8 cellular contexts compared by ENCODE assay signal in the genomic region with DNA sequence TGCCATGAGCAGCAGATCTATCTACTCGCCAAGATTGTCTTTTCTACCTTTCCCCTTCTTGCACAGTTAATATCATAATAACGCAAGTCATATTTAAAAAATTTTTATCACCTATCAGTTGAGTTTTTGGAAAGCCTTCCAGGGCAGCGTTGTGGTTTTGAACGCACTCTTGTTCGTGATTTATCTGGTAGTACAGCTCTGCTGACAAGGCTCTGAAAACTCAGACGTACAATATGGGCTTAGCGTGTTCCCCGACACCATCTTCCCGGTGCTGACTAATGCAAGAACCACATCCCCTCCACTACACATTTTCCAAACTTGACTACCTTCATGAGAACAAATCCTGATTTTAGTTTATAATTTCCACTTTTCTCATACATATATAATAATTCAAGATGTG. TPM values are rescaled to one million over a fixed set of nuclear protein-coding genes. Genes with fewer than 3 reads are reported as not detected.
DNase-seq lines count a peak whose midpoint lies in the region; ATAC-seq and TF ChIP-seq lines count a peak whose summit lies in the region.

No MANE protein-coding gene starts in this region.

- no peak overlapping the region for H3K27ac ChIP-seq in right cardiac atrium (ENCODE audit: low read length)
- peak overlapping the region in 14 of 21 experiments; percentile 84 to 100 (median 97) for H3K27ac ChIP-seq in skin epidermis

- POLR2A ChIA-PET in activated CD4-positive, alpha-beta memory T cell treated with anti-CD3 and anti-CD28 coated beads, Interleukin-2, amount 10 ng/mL, durations not matched to agents 7 days and 5 days (lab: Charles Lee) = interaction anchor here (0.9 to 10.3 kb wide), 32 partner anchors 9 to 510 kb away, joined by 3 to 296 read pairs (median 12); a partner anchor contains a TSS

- no peak for DNase-seq in HFFc6
- DNase-seq in activated CD4-positive, alpha-beta memory T cell treated with anti-CD3 and anti-CD28 coated beads, Interleukin-2, amount 10 ng/mL, durations not matched to agents 7 days and 5 days = no peak
- DNase-seq in right cardiac atrium = no peak
- no peak for DNase-seq in omental fat pad (ENCODE audit: low spot score)
- DNase-seq in NCI-H748 (lab: John Stamatoyannopoulos, UW; ENCODE audit: unreplicated experiment) = no peak

- WGBS in right cardiac atrium = 69% methylated on average over 9 of the region's 9 CpGs

- H3K4me3 ChIP-seq in right cardiac atrium (ENCODE audit: low read length) (peak overlapping the region; percentile 100), skin epidermis (peak overlapping the region in 4 of 7 experiments; percentile 76 to 92 (median 88))

- H3K4me3 Mint-ChIP-seq in HFFc6 = peak overlapping the region; percentile 92
- peak overlapping the region; percentile 87 for H3K4me3 Mint-ChIP-seq in activated CD4-positive, alpha-beta memory T cell treated with anti-CD3 and anti-CD28 coated beads, Interleukin-2, amount 10 ng/mL, durations not matched to agents 7 days and 5 days

- no peaks in the 10 kb centered on the region for H3K36me3 Mint-ChIP-seq in HFFc6 (ENCODE audit: low read depth)
- peaks cover 28% of the 10 kb centered on the region for H3K36me3 Mint-ChIP-seq in activated CD4-positive, alpha-beta memory T cell treated with anti-CD3 and anti-CD28 coated beads, Interleukin-2, amount 10 ng/mL, durations not matched to agents 7 days and 5 days (ENCODE audit: low read depth)

- H3K4me1 Mint-ChIP-seq in HFFc6 (ENCODE audit: low read depth) = peaks cover 50% of the 10 kb centered on the region
- H3K4me1 Mint-ChIP-seq in activated CD4-positive, alpha-beta memory T cell treated with anti-CD3 and anti-CD28 coated beads, Interleukin-2, amount 10 ng/mL, durations not matched to agents 7 days and 5 days = peaks cover 51% of the 10 kb centered on the region

- peaks cover 4% of the 10 kb centered on the region for H3K4me1 ChIP-seq in right cardiac atrium (ENCODE audit: control insufficient read depth, insufficient read depth, low read length)

- H3K27me3 Mint-ChIP-seq in HFFc6 (ENCODE audit: insufficient read depth) = peaks cover 3% of the 10 kb centered on the region; the same call in 1 of the 2 replicates
- H3K27me3 Mint-ChIP-seq in activated CD4-positive, alpha-beta memory T cell treated with anti-CD3 and anti-CD28 coated beads, Interleukin-2, amount 10 ng/mL, durations not matched to agents 7 days and 5 days = no peaks in the 10 kb centered on the region

- H3K9me3 Mint-ChIP-seq in HFFc6 = no peaks in the 10 kb centered on the region
- H3K9me3 Mint-ChIP-seq in activated CD4-positive, alpha-beta memory T cell treated with anti-CD3 and anti-CD28 coated beads, Interleukin-2, amount 10 ng/mL, durations not matched to agents 7 days and 5 days = no peaks in the 10 kb centered on the region

- intact Hi-C loops in right cardiac atrium (cut with DNase I) = loop anchor here (5.0 to 10.0 kb wide), 7 partner anchors 60 to 508 kb away; a partner anchor contains a TSS

- ATAC-seq in right cardiac atrium = no peak
- no peak for ATAC-seq in omental fat pad (ENCODE audit: low FRiP score)
- ATAC-seq in activated CD4-positive, CD25-positive, alpha-beta regulatory T cell treated with anti-CD3 and anti-CD28 coated beads, Interleukin-2, amount 50 U/mL, for 24 hours = no peak
- no peak for ATAC-seq in HG03159 (IDR thresholded peaks at IDR 0.05; ENCODE audit: unreplicated experiment)

- no peaks in the 10 kb centered on the region for H3K27me3 ChIP-seq in right cardiac atrium (ENCODE audit: control insufficient read depth, insufficient read depth)

- CTCF ChIA-PET in activated CD4-positive, alpha-beta memory T cell treated with anti-CD3 and anti-CD28 coated beads, Interleukin-2, amount 10 ng/mL, durations not matched to agents 7 days and 5 days (lab: Charles Lee) = interaction anchor here (0.6 to 7.3 kb wide), 22 partner anchors 8 to 509 kb away, joined by 3 to 61 read pairs (median 6); a partner anchor contains a TSS

- TF ChIP-seq CTCF in HFFc6 (IDR thresholded peaks at IDR 0.05) (no peak), omental fat pad (IDR thresholded peaks at IDR 0.05) (no peak)

- peak overlapping the region; percentile 23; the same call in 1 of the 2 replicates for H3K27ac Mint-ChIP-seq in HFFc6
- H3K27ac Mint-ChIP-seq in activated CD4-positive, alpha-beta memory T cell treated with anti-CD3 and anti-CD28 coated beads, Interleukin-2, amount 10 ng/mL, durations not matched to agents 7 days and 5 days = peak overlapping the region; percentile 91

- H3K9me3 ChIP-seq in right cardiac atrium (ENCODE audit: control insufficient read depth, low read length) = no peaks in the 10 kb centered on the region

RNA-seq across cellular contexts. Expression of a gene that starts 1.6 kb away (rescaled TPM):
- total RNA-seq in HFFc6 (2021; fragmentation: NEBNext Ultra II Directional; extraction: Animal tissue kit (Norgen Biotek cat#: 25700)) = 10 to 100 TPM; 11.8 to 18.5 (median 17.4) TPM
- total RNA-seq in activated CD4-positive, alpha-beta memory T cell treated with anti-CD3 and anti-CD28 coated beads, Interleukin-2, amount 10 ng/mL, durations not matched to agents 7 days and 5 days = 100 to 1,000 TPM in 1 of 2 experiments, 10 to 100 TPM in 1; 98.9 to 100 TPM
- total RNA-seq in right cardiac atrium = 10 to 100 TPM; 26.7 to 44.5 (median 32.2) TPM
- polyA plus RNA-seq in right cardiac atrium = 43.7 TPM
- 100 to 1,000 TPM in 2 of 4 donors, 10 to 100 TPM in 2; 51.9 to 247 (median 111) TPM for total RNA-seq in omental fat pad
